In the genomic region with DNA sequence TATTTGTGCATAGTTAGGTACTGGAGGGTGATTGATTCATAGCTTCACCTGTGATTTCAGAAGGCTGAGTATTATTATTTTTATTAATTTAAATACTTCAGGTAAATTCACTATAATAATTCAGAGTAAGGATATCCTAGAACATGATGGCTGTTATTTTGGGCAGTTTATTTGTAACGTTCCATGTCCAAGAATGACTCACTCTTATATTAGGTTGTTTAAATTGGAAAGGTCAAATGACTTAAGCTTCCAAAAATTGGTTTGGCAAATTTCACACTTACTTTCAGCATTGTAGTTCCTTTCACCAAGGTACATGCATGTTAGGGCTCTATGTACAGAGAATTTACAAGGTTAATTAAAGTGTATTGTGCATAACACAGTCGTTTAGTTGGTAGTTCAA, we compare ENCODE assay signal across 18 cellular contexts.
DNase-seq lines count a peak whose midpoint lies in the region; ATAC-seq and TF ChIP-seq lines count a peak whose summit lies in the region.
"Had no signal": no experiment of that assay in that cellular context is flagged by ENCODE, and none has a peak within 500 bp of the region (broad histone marks: within the 10 kb centered on the region; RNA-seq: fewer than 3 reads in every experiment).

No MANE protein-coding gene starts in this region.

- peak; percentile 19 for DNase-seq in adipocyte (ENCODE audit: low read depth)
- DNase-seq in choroid plexus epithelial cell (ENCODE audit: low read depth): peak; percentile 49
- peak; percentile 13 for DNase-seq in iris pigment epithelial cell (ENCODE audit: low read depth)
- DNase-seq in NOMO-1 treated with DMSO at 0.1 percent for 48 hours (lab: John Stamatoyannopoulos, UW; ENCODE audit: unreplicated experiment): no peak
- DNase-seq in activated CD4-positive, alpha-beta T cell treated with anti-CD3 and anti-CD28 coated beads, Interleukin-2, amount 50 U/mL, for 48 hours: no peak
- DNase-seq: CD8-positive, alpha-beta memory T cell; DND-41; GDM1; Kasumi-1; NCI-H1436; NCI-H2081 treated with DMSO at 0.1 percent for 48 hours; NCI-H345; NCI-H526 treated with DMSO at 0.1 percent for 48 hours; PC-9 had no signal

- H3K4me3 ChIP-seq in adipocyte (ENCODE audit: low read length) (peak overlapping the region; percentile 22), choroid plexus epithelial cell (ENCODE audit: low read depth, low read length) (no peak overlapping the region), urinary bladder (ENCODE audit: low read depth, low read length) (no peak overlapping the region)
- H3K4me3 ChIP-seq: BLaER1, PC-9, SK-N-MC had no signal

- H3K9ac ChIP-seq in adipocyte (ENCODE audit: low read length): no peak overlapping the region
- H3K9ac ChIP-seq: BLaER1 had no signal

- no peaks in the 10 kb centered on the region for H3K27me3 ChIP-seq in adipocyte (replicated peaks; ENCODE audit: control insufficient read depth, insufficient read depth, low read length)
- H3K27me3 ChIP-seq: BLaER1 had no signal

- WGBS in urinary bladder: 22% methylated on average over 2 of the region's 2 CpGs

- H3K27ac ChIP-seq in urinary bladder (ENCODE audit: low read depth): peak overlapping the region; percentile 18
- H3K27ac ChIP-seq: BLaER1, PC-9 had no signal

- ATAC-seq in HG03097 (IDR thresholded peaks at IDR 0.05; ENCODE audit: low FRiP score, unreplicated experiment): no peak

- H3K36me3 ChIP-seq in adipocyte (ENCODE audit: control insufficient read depth, insufficient read depth, low read length, severe bottlenecking) (no peaks in the 10 kb centered on the region), urinary bladder (ENCODE audit: insufficient read depth) (no peaks in the 10 kb centered on the region)

- TF ChIP-seq CTCF in choroid plexus epithelial cell (conservative IDR thresholded peaks at IDR 0.05; ENCODE audit: low read depth, low read length): no peak

- no peaks in the 10 kb centered on the region for H3K9me3 ChIP-seq in adipocyte (ENCODE audit: control insufficient read depth, low read length)
- H3K9me3 ChIP-seq: BLaER1 had no signal

- peaks cover 12% of the 10 kb centered on the region for H3K4me1 ChIP-seq in adipocyte (ENCODE audit: control insufficient read depth, insufficient read depth, low read length)
- no peaks in the 10 kb centered on the region for H3K4me1 ChIP-seq in urinary bladder (ENCODE audit: insufficient read depth)

Comparison
In these comparisons a context has a peak if more than half of its experiments do, and no peak if none do; other contexts are left out.
1. DNase-seq: peak in adipocyte (single experiment), choroid plexus epithelial cell (single experiment) and iris pigment epithelial cell (single experiment); none in NOMO-1 treated with DMSO at 0.1 percent for 48 hours (single experiment) and activated CD4-positive, alpha-beta T cell treated with anti-CD3 and anti-CD28 coated beads, Interleukin-2, amount 50 U/mL, for 48 hours (0 of 2).